Comparison of ENCODE assay signal across 8 cellular contexts in genomic region chr3:45677045-45677436, GRCh38. TPM values are rescaled to one million over a fixed set of nuclear protein-coding genes. Genes with fewer than 3 reads are reported as not detected.
DNase-seq lines count a peak whose midpoint lies in the region; ATAC-seq lines count a peak whose summit lies in the region.

No MANE protein-coding gene starts in this region.

- DNase-seq in activated CD4-positive, CD25-positive, alpha-beta regulatory T cell (lab: John Stamatoyannopoulos, UW) = peak in 3 of 4 experiments; percentile 18 to 56 (median 50)
- no peak for DNase-seq in activated CD4-positive, CD25-positive, alpha-beta regulatory T cell treated with anti-CD3 and anti-CD28 coated beads, Interleukin-2, amount 50 U/mL, for 72 hours
- DNase-seq in activated effector memory CD4-positive, alpha-beta T cell treated with Interleukin-2 at 50 U/mL for 16 hours = peak; percentile 62
- no peak for DNase-seq in Right ventricle myocardium superior
- DNase-seq in stimulated activated CD4-positive, alpha-beta T cell treated with anti-CD3 and anti-CD28 coated beads, Interleukin-15, amount 100 ng/mL, for 24 hours = peak; percentile 60
- DNase-seq in dedifferentiated amniotic fluid mesenchymal stem cell (ENCODE audit: extremely low spot score) = no peak
- DNase-seq in amniotic stem cell (lab: John Stamatoyannopoulos, UW) = no peak

- ATAC-seq in Right ventricle myocardium superior (ENCODE audit: poor library complexity) (peak; percentile 61), GM18861 (IDR thresholded peaks at IDR 0.05; ENCODE audit: unreplicated experiment) (no peak)

- intact Hi-C loops in Right ventricle myocardium superior (cut with DNase I) = no loop called here

RNA-seq across cellular contexts. Expression of gene SACM1L, which starts 12.2 kb away (rescaled TPM):
- total RNA-seq in Right ventricle myocardium superior = 27.5 TPM

Comparison
In these comparisons a context has a peak if more than half of its experiments do, and no peak if none do; other contexts are left out.
1. DNase-seq: peak in activated CD4-positive, CD25-positive, alpha-beta regulatory T cell (3 of 4), activated effector memory CD4-positive, alpha-beta T cell treated with Interleukin-2 at 50 U/mL for 16 hours (single experiment) and stimulated activated CD4-positive, alpha-beta T cell treated with anti-CD3 and anti-CD28 coated beads, Interleukin-15, amount 100 ng/mL, for 24 hours (single experiment); none in activated CD4-positive, CD25-positive, alpha-beta regulatory T cell treated with anti-CD3 and anti-CD28 coated beads, Interleukin-2, amount 50 U/mL, for 72 hours (single experiment), Right ventricle myocardium superior (single experiment), dedifferentiated amniotic fluid mesenchymal stem cell (single experiment) and amniotic stem cell (single experiment).